ENCODE assay signal across 23 cellular contexts in the genomic region with DNA sequence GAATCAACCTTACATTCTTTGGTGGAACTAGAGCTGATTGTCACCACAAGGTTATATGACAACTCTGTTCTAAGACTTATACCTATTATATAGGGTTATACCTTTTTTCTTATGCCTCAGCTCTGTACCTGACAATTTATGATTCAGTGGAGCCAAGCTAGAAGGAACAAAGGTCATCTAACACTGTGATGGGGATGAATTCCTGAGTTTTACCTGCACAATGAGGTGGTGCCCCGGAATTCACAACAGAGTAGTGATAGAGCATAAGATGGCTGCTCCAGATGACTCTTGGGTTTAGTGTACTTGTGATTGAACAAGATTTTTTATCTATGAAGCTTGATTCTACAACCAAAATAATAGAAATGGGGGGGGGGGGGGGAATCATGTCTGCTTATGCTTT.
"Had no signal": no experiment of that assay in that cellular context is flagged by ENCODE, and none has a peak within 500 bp of the region (broad histone marks: within the 10 kb centered on the region; RNA-seq: fewer than 3 reads in every experiment).

No MANE protein-coding gene starts in this region.

- H3K9me3 ChIP-seq: MG63 had no signal

- H3K27me3 ChIP-seq: MG63 had no signal

- DNase-seq: activated CD4-positive, alpha-beta T cell treated with anti-CD3 and anti-CD28 coated beads for 36 hours; activated CD8-positive, alpha-beta memory T cell treated with anti-CD3 and anti-CD28 coated beads, Interleukin-2, amount 50 U/mL, for 4 hours; activated CD8-positive, alpha-beta T cell treated with anti-CD3 and anti-CD28 coated beads for 36 hours; activated effector memory CD4-positive, alpha-beta T cell treated with Interleukin-2 at 50 U/mL for 16 hours; activated naive CD4-positive, alpha-beta T cell treated with Interleukin-2 at 50 U/mL for 16 hours; amygdala; MG63; MV-4-11; NCI-H1092 treated with DMSO at 0.1 percent for 48 hours; NCI-H1417 treated with DMSO at 0.1 percent for 48 hours; NCI-H1694; NCI-H2029; NCI-H345; NCI-H510A treated with DMSO at 0.1 percent for 48 hours; NCI-H69; PC-3; SHP77 treated with DMSO at 0.1 percent for 48 hours; T-helper 2 cell had no signal

- H3K4me3 ChIP-seq: MG63 had no signal

- H3K27ac Mint-ChIP-seq: activated CD4-positive, alpha-beta T cell treated with anti-CD3 and anti-CD28 coated beads for 36 hours; activated CD8-positive, alpha-beta T cell treated with anti-CD3 and anti-CD28 coated beads for 36 hours; activated T-helper 1 cell treated with anti-CD3 and anti-CD28 coated beads, Interleukin-12 subunit alpha, Interleukin-12 subunit beta, Interleukin-2, Interleukin-4 antibody, amounts not matched to agents 30 ng/mL and 10 ng/mL and 1 ng/mL, durations not matched to agents 14 hours and 24 hours and 36 hours had no signal

- H3K9me3 Mint-ChIP-seq: activated CD8-positive, alpha-beta T cell treated with anti-CD3 and anti-CD28 coated beads for 36 hours; activated T-helper 1 cell treated with anti-CD3 and anti-CD28 coated beads, Interleukin-12 subunit alpha, Interleukin-12 subunit beta, Interleukin-2, Interleukin-4 antibody, amounts not matched to agents 30 ng/mL and 10 ng/mL and 1 ng/mL, durations not matched to agents 14 hours and 24 hours and 36 hours; brain had no signal

- ATAC-seq: activated CD4-positive, alpha-beta T cell treated with anti-CD3 and anti-CD28 coated beads for 36 hours; activated CD8-positive, alpha-beta T cell treated with anti-CD3 and anti-CD28 coated beads for 36 hours; PC-3 had no signal

- FAIRE-seq: astrocyte, RCC 7860 had no signal

- H3K4me3 Mint-ChIP-seq: activated CD4-positive, alpha-beta T cell treated with anti-CD3 and anti-CD28 coated beads for 36 hours; activated CD8-positive, alpha-beta T cell treated with anti-CD3 and anti-CD28 coated beads for 36 hours; activated naive CD8-positive, alpha-beta T cell; activated T-helper 1 cell treated with anti-CD3 and anti-CD28 coated beads, Interleukin-12 subunit alpha, Interleukin-12 subunit beta, Interleukin-2, Interleukin-4 antibody, amounts not matched to agents 30 ng/mL and 10 ng/mL and 1 ng/mL, durations not matched to agents 14 hours and 24 hours and 36 hours; brain had no signal

- H3K27me3 Mint-ChIP-seq: activated CD4-positive, alpha-beta T cell treated with anti-CD3 and anti-CD28 coated beads for 36 hours; activated CD8-positive, alpha-beta T cell treated with anti-CD3 and anti-CD28 coated beads for 36 hours; activated naive CD8-positive, alpha-beta T cell; brain had no signal
